Comparison of ENCODE assay signal across 8 cellular contexts in the genomic region with DNA sequence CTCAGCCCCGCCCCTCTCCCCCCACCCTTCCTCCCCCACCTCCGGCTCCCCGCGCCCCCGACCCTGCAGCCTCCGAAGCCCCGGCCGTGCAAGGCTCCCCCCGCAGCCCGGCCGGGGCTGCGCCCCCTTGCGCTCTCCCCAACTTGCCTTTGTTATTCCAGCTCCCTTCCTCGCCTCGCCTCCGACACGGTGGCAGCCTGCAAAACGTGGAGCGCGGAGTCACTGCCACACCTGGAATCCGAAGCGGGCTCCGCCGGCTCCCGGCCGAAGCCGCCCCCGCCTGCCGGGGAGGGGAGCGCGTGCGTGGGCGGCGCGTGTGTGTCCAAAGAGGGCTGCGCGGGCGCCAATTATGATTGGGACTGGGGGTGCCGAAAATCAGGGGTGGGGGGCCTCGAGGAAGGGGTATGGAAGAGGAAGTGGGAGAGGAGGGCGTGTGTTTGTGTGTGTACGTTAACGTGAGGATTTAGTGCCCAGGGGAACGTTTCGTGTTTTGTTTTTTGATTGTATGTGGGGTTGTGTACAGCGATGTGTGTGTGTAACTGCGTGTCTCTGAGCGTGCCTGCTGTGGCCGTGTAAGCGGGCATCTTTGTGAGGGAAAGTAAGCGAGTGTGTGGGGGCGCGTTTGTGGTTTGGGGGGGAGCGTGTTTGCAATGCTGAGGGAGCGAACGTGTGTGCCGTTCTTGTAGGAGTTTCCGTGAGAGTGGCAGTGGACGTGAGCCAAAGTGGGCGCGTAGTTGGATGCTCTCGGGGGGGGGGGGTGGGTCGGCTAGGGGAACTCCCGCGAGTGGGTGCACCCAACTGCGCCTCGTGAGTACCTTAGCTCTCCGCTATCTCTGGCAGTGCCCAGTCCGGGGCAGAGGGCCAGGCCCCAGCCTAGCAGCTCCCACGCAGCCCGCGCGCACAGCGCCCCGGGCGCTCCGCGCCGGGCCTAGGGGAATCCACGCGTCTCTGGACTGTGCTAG. TPM values are rescaled to one million over a fixed set of nuclear protein-coding genes. Genes with fewer than 3 reads are reported as not detected.
DNase-seq lines count a peak whose midpoint lies in the region; ATAC-seq, FAIRE-seq and TF ChIP-seq lines count a peak whose summit lies in the region.

No MANE protein-coding gene starts in this region.

- H3K9me3 Mint-ChIP-seq in activated CD4-positive, alpha-beta T cell treated with anti-CD3 and anti-CD28 coated beads for 36 hours (ENCODE audit: low read depth): no peaks in the 10 kb centered on the region
- H3K9me3 Mint-ChIP-seq in chondrocyte (ENCODE audit: low read depth): no peaks in the 10 kb centered on the region

- peaks cover 6 to 14% of the 10 kb centered on the region in 2 donors for H3K4me1 ChIP-seq in kidney (ENCODE audit: control insufficient read depth in 1 of 2, insufficient read depth in 1 of 2, low read depth in 1 of 2, low read length in 2 of 2)

- DNase-seq in SIG-M5 treated with dmso at 0.1 percent for 504 hours (lab: John Stamatoyannopoulos, UW; ENCODE audit: unreplicated experiment): peak; percentile 72
- no peak for DNase-seq in SIG-M5 (lab: John Stamatoyannopoulos, UW)
- peak; percentile 54 for DNase-seq in NCI-H2227 treated with DMSO at 0.1 percent for 48 hours (lab: John Stamatoyannopoulos, UW)
- DNase-seq in activated CD4-positive, alpha-beta T cell treated with anti-CD3 and anti-CD28 coated beads for 36 hours: peak; percentile 89
- no peak for DNase-seq in chondrocyte (ENCODE audit: low spot score)
- peak; percentile 96 for DNase-seq in kidney
- DNase-seq in stimulated activated CD4-positive, alpha-beta T cell treated with anti-CD3 and anti-CD28 coated beads, Interleukin-12 subunit alpha, Interleukin-12 subunit beta, amount 100 ng/mL, for 24 hours (ENCODE audit: low read depth in 2 of 2): peak; percentile 64 to 81

- H3K9me3 ChIP-seq in kidney (ENCODE audit: control insufficient read depth in 1 of 2, low read length in 2 of 2): no peaks in the 10 kb centered on the region

- H3K36me3 Mint-ChIP-seq in activated CD4-positive, alpha-beta T cell treated with anti-CD3 and anti-CD28 coated beads for 36 hours (ENCODE audit: low read depth): no peaks in the 10 kb centered on the region
- no peaks in the 10 kb centered on the region for H3K36me3 Mint-ChIP-seq in chondrocyte (ENCODE audit: low read depth)

- ATAC-seq in activated CD4-positive, alpha-beta T cell treated with anti-CD3 and anti-CD28 coated beads for 36 hours: peak; percentile 11
- no peak for ATAC-seq in GM18907 (IDR thresholded peaks at IDR 0.05; ENCODE audit: unreplicated experiment)

- peak overlapping the region; percentile 73 for H3K4me3 Mint-ChIP-seq in activated CD4-positive, alpha-beta T cell treated with anti-CD3 and anti-CD28 coated beads for 36 hours
- H3K4me3 Mint-ChIP-seq in chondrocyte (ENCODE audit: unreplicated experiment): peak overlapping the region; percentile 78

- intact Hi-C loops in activated CD4-positive, alpha-beta T cell treated with anti-CD3 and anti-CD28 coated beads for 36 hours (cut with DNase I, micrococcal nuclease): loop anchor here (1.0 to 10.0 kb wide), 12 partner anchors 19 to 1040 kb away; a partner anchor contains a TSS
- intact Hi-C loops in kidney (cut with DNase I): loop anchor here (10.0 kb wide), 1 partner anchor 93 kb away; no protein-coding TSS in a partner anchor

- CTCF ChIA-PET in activated CD4-positive, alpha-beta T cell treated with anti-CD3 and anti-CD28 coated beads for 36 hours (lab: Charles Lee): interaction anchor here (0.6 to 1.3 kb wide), 5 partner anchors 11 to 159 kb away, joined by 3 to 4 read pairs (median 3); no protein-coding TSS in a partner anchor

- peak overlapping the region; percentile 25 to 69 for H3K9ac ChIP-seq in kidney (ENCODE audit: low read length in 2 of 2)

- no peaks in the 10 kb centered on the region for H3K36me3 ChIP-seq in kidney (ENCODE audit: control insufficient read depth in 1 of 2, insufficient read depth in 2 of 2, low read length in 2 of 2)

- peak overlapping the region; percentile 55 to 67 for H3K4me3 ChIP-seq in kidney (ENCODE audit: low read length in 2 of 2)

- H3K27ac ChIP-seq in kidney (ENCODE audit: low read depth in 2 of 2, low read length in 2 of 2): peak overlapping the region; percentile 18 to 78

- H3K27me3 Mint-ChIP-seq in activated CD4-positive, alpha-beta T cell treated with anti-CD3 and anti-CD28 coated beads for 36 hours: peaks cover 3% of the 10 kb centered on the region
- H3K27me3 Mint-ChIP-seq in chondrocyte (ENCODE audit: low read depth): no peaks in the 10 kb centered on the region

- no peak for FAIRE-seq in kidney (lab: Jason Lieb, UNC)

- H3K27ac Mint-ChIP-seq in activated CD4-positive, alpha-beta T cell treated with anti-CD3 and anti-CD28 coated beads for 36 hours: peak overlapping the region; percentile 58
- H3K27ac Mint-ChIP-seq in chondrocyte (ENCODE audit: unreplicated experiment): peak overlapping the region; percentile 79

- peaks cover 38% of the 10 kb centered on the region for H3K4me1 Mint-ChIP-seq in activated CD4-positive, alpha-beta T cell treated with anti-CD3 and anti-CD28 coated beads for 36 hours
- peaks cover 24% of the 10 kb centered on the region for H3K4me1 Mint-ChIP-seq in chondrocyte (ENCODE audit: low read depth)

- TF ChIP-seq CTCF in chondrocyte (IDR thresholded peaks at IDR 0.05) (peak; percentile 43), kidney (IDR thresholded peaks at IDR 0.05; ENCODE audit: borderline replicate concordance, extremely low read depth, insufficient read depth) (peak; percentile 24)

- POLR2A ChIA-PET in activated CD4-positive, alpha-beta T cell treated with anti-CD3 and anti-CD28 coated beads for 36 hours (lab: Charles Lee): no interaction called here

RNA-seq across cellular contexts. Expression of a gene that starts 1.2 kb away (rescaled TPM):
- 10 to 100 TPM; 33.9 to 34.3 TPM for total RNA-seq in activated CD4-positive, alpha-beta T cell treated with anti-CD3 and anti-CD28 coated beads for 36 hours
- total RNA-seq in chondrocyte: 46.2 to 74.6 TPM (median 48.7 TPM) in 3 replicates
- 97.6 TPM for total RNA-seq in kidney
- polyA plus RNA-seq in kidney (ENCODE audit: insufficient read depth, low read depth, low replicate concordance): 14.2 TPM

Comparison
In these comparisons a context has a peak if more than half of its experiments do, and no peak if none do; other contexts are left out.
1. DNase-seq: peak in SIG-M5 treated with dmso at 0.1 percent for 504 hours (single experiment), NCI-H2227 treated with DMSO at 0.1 percent for 48 hours (single experiment), activated CD4-positive, alpha-beta T cell treated with anti-CD3 and anti-CD28 coated beads for 36 hours (single experiment), kidney (single experiment) and stimulated activated CD4-positive, alpha-beta T cell treated with anti-CD3 and anti-CD28 coated beads, Interleukin-12 subunit alpha, Interleukin-12 subunit beta, amount 100 ng/mL, for 24 hours (2 of 2); none in SIG-M5 (single experiment) and chondrocyte (single experiment).